9 cellular contexts compared by ENCODE assay signal in the genomic region with DNA sequence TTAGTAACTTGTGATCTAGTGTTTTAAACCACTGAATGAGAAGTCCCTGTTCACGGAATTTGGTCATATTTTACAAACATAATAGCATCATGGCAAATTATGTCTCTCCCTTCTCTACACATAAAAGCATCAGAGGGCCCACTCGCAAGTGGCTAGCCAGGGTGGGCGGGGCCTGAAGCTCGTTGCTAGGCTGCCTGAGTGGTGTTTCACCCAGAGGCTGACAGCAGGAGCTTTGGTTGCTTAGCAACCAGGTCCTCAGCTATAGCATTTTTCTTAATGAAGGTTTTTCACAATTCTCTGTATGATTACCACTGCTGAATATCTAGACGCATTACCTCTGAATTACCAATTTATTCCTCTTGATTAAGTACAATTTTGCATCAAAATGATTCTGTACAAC.
DNase-seq lines count a peak whose midpoint lies in the region; ATAC-seq and TF ChIP-seq lines count a peak whose summit lies in the region.
"Had no signal": no experiment of that assay in that cellular context is flagged by ENCODE, and none has a peak within 500 bp of the region (broad histone marks: within the 10 kb centered on the region; RNA-seq: fewer than 3 reads in every experiment).

No MANE protein-coding gene starts in this region.

- no peaks in the 10 kb centered on the region for H3K27me3 Mint-ChIP-seq in GM23338 (ENCODE audit: insufficient read depth, low read depth, poor library complexity)
- no peaks in the 10 kb centered on the region for H3K27me3 Mint-ChIP-seq in brain
- H3K27me3 Mint-ChIP-seq in neural crest cell (ENCODE audit: low read depth): no peaks in the 10 kb centered on the region

- H3K27ac ChIP-seq in GM23338 (ENCODE audit: low read depth) (no peak overlapping the region), PC-3 (ENCODE audit: low read length) (no peak overlapping the region), suprapubic skin (no peak overlapping the region)

- H3K79me2 ChIP-seq in GM23338 (replicated peaks; ENCODE audit: insufficient read depth): no peaks in the 10 kb centered on the region
- H3K79me2 ChIP-seq in PC-3 (ENCODE audit: low read length): no peaks in the 10 kb centered on the region

- H3K4me1 ChIP-seq in GM23338 (ENCODE audit: insufficient read depth): no peaks in the 10 kb centered on the region
- no peaks in the 10 kb centered on the region for H3K4me1 ChIP-seq in PC-3 (ENCODE audit: insufficient read depth, low read length)
- no peaks in the 10 kb centered on the region for H3K4me1 ChIP-seq in suprapubic skin

- H3F3A ChIP-seq in GM23338 (replicated peaks; ENCODE audit: low read depth) (no peaks in the 10 kb centered on the region), PC-3 (ENCODE audit: low read length, unreplicated experiment) (no peaks in the 10 kb centered on the region)

- H3K4me3 ChIP-seq in GM23338 (no peak overlapping the region), PC-3 (ENCODE audit: low read length) (no peak overlapping the region), suprapubic skin (no peak overlapping the region)

- H3K36me3 Mint-ChIP-seq in GM23338 (ENCODE audit: low read depth) (no peaks in the 10 kb centered on the region), brain (no peaks in the 10 kb centered on the region), neural crest cell (ENCODE audit: low read depth) (no peaks in the 10 kb centered on the region)

- H3K9me2 ChIP-seq in GM23338 (ENCODE audit: insufficient read depth) (no peaks in the 10 kb centered on the region), PC-3 (replicated peaks; ENCODE audit: low read length) (no peaks in the 10 kb centered on the region)

- H3K9ac ChIP-seq in PC-3 (ENCODE audit: low read length): no peak overlapping the region

- no peaks in the 10 kb centered on the region for H3K9me3 Mint-ChIP-seq in GM23338
- H3K9me3 Mint-ChIP-seq in brain: peaks cover 0 to 3% (median 0%) of the 10 kb centered on the region in 5 experiments
- H3K9me3 Mint-ChIP-seq in neural crest cell: peaks cover 2% of the 10 kb centered on the region
- H3K9me3 Mint-ChIP-seq: T-helper 1 cell treated with Interleukin-12 subunit alpha and Interleukin-12 subunit beta and Interleukin-4 antibody, amounts not matched to agents 30 μg/mL and 1 μg/mL, for 36 hours had no signal

- ATAC-seq in GM23338: peak; percentile 82
- no peak for ATAC-seq in PC-3
- no peak for ATAC-seq in GM18498 (IDR thresholded peaks at IDR 0.05; ENCODE audit: unreplicated experiment)

- no peak for TF ChIP-seq EP300 in suprapubic skin (IDR thresholded peaks at IDR 0.05)

- WGBS in suprapubic skin: 20% methylated on average over 5 of the region's 5 CpGs

- H3K4me1 Mint-ChIP-seq in GM23338 (0 out of 3 replicates have a peak, but pooled peaks cover 4% of the 10 kb centered on the region), brain (peaks cover 77% of the 10 kb centered on the region), neural crest cell (peaks cover 17% of the 10 kb centered on the region)

- no peaks in the 10 kb centered on the region for H3K36me3 ChIP-seq in GM23338 (ENCODE audit: insufficient read depth)
- H3K36me3 ChIP-seq in PC-3 (ENCODE audit: low read depth, low read length): no peaks in the 10 kb centered on the region
- H3K36me3 ChIP-seq in suprapubic skin: no peaks in the 10 kb centered on the region

- H3K27me3 ChIP-seq in GM23338 (ENCODE audit: insufficient read depth) (no peaks in the 10 kb centered on the region), PC-3 (ENCODE audit: low read length) (no peaks in the 10 kb centered on the region), suprapubic skin (no peaks in the 10 kb centered on the region)

- CTCF ChIA-PET in PC-3 (lab: Charles Lee): no interaction called here

- no peaks in the 10 kb centered on the region for H4K20me1 ChIP-seq in GM23338 (replicated peaks; ENCODE audit: insufficient read depth)
- no peaks in the 10 kb centered on the region for H4K20me1 ChIP-seq in PC-3 (ENCODE audit: low read length)

- no TSS peak for BruUV-seq in PC-3 (replicated peaks; lab: Mats Ljungman, UMichigan)

- no peak overlapping the region for H3K4me3 Mint-ChIP-seq in GM23338
- H3K4me3 Mint-ChIP-seq in brain: peak overlapping the region in 4 of 5 experiments; percentile 12 to 63 (median 42)
- H3K4me3 Mint-ChIP-seq in neural crest cell: no peak overlapping the region
- H3K4me3 Mint-ChIP-seq: T-helper 1 cell treated with Interleukin-12 subunit alpha and Interleukin-12 subunit beta and Interleukin-4 antibody, amounts not matched to agents 30 μg/mL and 1 μg/mL, for 36 hours had no signal

- TF ChIP-seq CTCF in GM23338 (conservative IDR thresholded peaks at IDR 0.05; ENCODE audit: low read depth in 2 of 2): no peak
- TF ChIP-seq CTCF in brain (conservative IDR thresholded peaks at IDR 0.05): no peak
- TF ChIP-seq CTCF in neural crest cell (conservative IDR thresholded peaks at IDR 0.05): no peak
- TF ChIP-seq CTCF in GM13976 (IDR thresholded peaks at IDR 0.05; ENCODE audit: borderline replicate concordance, control extremely low read depth, extremely low read depth, insufficient read depth, missing control alignments): no peak
- TF ChIP-seq CTCF in PC-3 (conservative IDR thresholded peaks at IDR 0.05; ENCODE audit: low read depth, low read length): no peak
- no peak for TF ChIP-seq CTCF in suprapubic skin (IDR thresholded peaks at IDR 0.05)

- H3K4me2 ChIP-seq in GM23338 (no peak overlapping the region), PC-3 (ENCODE audit: low read length) (no peak overlapping the region)

- DNase-seq in GM23338 (ENCODE audit: low spot score) (peak; percentile 89), NCI-H2081 (lab: John Stamatoyannopoulos, UW) (peak; percentile 75 to 84), neural crest cell (ENCODE audit: low read depth, low spot score) (peak; percentile 64), GM13976 (ENCODE audit: low spot score) (no peak), PC-3 (no peak), suprapubic skin (ENCODE audit: low spot score in 2 of 2) (no peak)

- no peak overlapping the region for H3K27ac Mint-ChIP-seq in GM23338
- peak overlapping the region in 4 of 5 experiments; percentile 23 to 87 (median 82) for H3K27ac Mint-ChIP-seq in brain
- no peak overlapping the region for H3K27ac Mint-ChIP-seq in neural crest cell (ENCODE audit: unreplicated experiment)
- H3K27ac Mint-ChIP-seq: T-helper 1 cell treated with Interleukin-12 subunit alpha and Interleukin-12 subunit beta and Interleukin-4 antibody, amounts not matched to agents 30 μg/mL and 1 μg/mL, for 36 hours had no signal

- intact Hi-C loops in PC-3 (cut with micrococcal nuclease): no loop called here

- no peaks in the 10 kb centered on the region for H3K9me3 ChIP-seq in PC-3 (ENCODE audit: low read length)
- H3K9me3 ChIP-seq in suprapubic skin: no peaks in the 10 kb centered on the region

- POLR2A ChIA-PET in PC-3 (lab: Charles Lee; ENCODE audit: unreplicated experiment): no interaction called here

- H2AFZ ChIP-seq in GM23338 (no peak overlapping the region), PC-3 (ENCODE audit: low read length) (no peak overlapping the region)

- TF ChIP-seq POLR2A in suprapubic skin (IDR thresholded peaks at IDR 0.05): no peak

- in situ Hi-C loops in GM13976 (cut with MboI; ENCODE audit: low sequenced_read_pairs, unreplicated experiment): no loop called here

TF ChIP-seq in GM23338, 12 proteins besides CTCF, POLR2A, EP300 and RAD21 (continues in another document):
- TF ChIP-seq EZH2 (IDR thresholded peaks at IDR 0.05; ENCODE audit: low read depth, unreplicated experiment): no peak

Comparison
In these comparisons a context has a peak if more than half of its experiments do, and no peak if none do; other contexts are left out.
1. DNase-seq: peak in GM23338 (single experiment), NCI-H2081 (2 of 2) and neural crest cell (single experiment); none in GM13976 (single experiment), PC-3 (single experiment) and suprapubic skin (0 of 2).
2. H3K27ac Mint-ChIP-seq: peak in brain (4 of 5); none in GM23338 (single experiment) and neural crest cell (single experiment).
3. H3K4me3 Mint-ChIP-seq: peak in brain (4 of 5); none in GM23338 (single experiment) and neural crest cell (single experiment).